In the genomic region with DNA sequence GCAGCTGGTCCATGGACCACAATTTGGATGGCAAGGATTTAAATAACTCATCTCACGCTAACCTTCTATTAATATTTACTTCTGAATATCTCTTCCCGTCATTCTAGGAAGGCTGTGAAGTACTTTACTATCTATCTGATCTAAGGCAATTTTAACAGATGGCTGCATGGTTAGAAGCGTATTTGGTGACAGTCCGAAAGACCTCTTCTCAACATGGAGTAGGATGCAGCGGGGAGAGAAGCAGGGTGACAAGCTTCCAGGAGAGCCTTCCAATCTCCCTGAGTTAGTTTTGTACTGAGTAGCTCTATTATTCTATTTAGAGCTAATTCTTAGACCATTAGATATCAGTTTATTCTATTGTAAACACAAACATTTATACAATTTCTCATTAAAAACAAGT, we compare ENCODE assay signal across 15 cellular contexts.
"Had no signal": no experiment of that assay in that cellular context is flagged by ENCODE, and none has a peak within 500 bp of the region (broad histone marks: within the 10 kb centered on the region; RNA-seq: fewer than 3 reads in every experiment).

No MANE protein-coding gene starts in this region.

- DNase-seq: activated CD4-positive, alpha-beta T cell treated with anti-CD3 and anti-CD28 coated beads for 48 hours; activated CD8-positive, alpha-beta memory T cell treated with anti-CD3 and anti-CD28 coated beads, Interleukin-2, amount 50 U/mL, for 48 hours; activated CD8-positive, alpha-beta T cell treated with anti-CD3 and anti-CD28 coated beads, Interleukin-2, amount 10 ng/mL, durations not matched to agents 7 days and 5 days; cortex of kidney; effector memory CD8-positive, alpha-beta T cell; left colon; naive thymus-derived CD8-positive, alpha-beta T cell; nucleus accumbens; stimulated activated CD4-positive, alpha-beta T cell treated with anti-CD3 and anti-CD28 coated beads, Interleukin-12 subunit alpha, Interleukin-12 subunit beta, amount 100 ng/mL, for 4 hours; stimulated activated CD4-positive, alpha-beta T cell treated with anti-CD3 and anti-CD28 coated beads, Interleukin-4, amount 100 ng/mL, for 24 hours; uterus had no signal

- H3K27me3 ChIP-seq: cardiac muscle cell, uterus had no signal

- H3K4me1 ChIP-seq: uterus had no signal

- H3K9me3 ChIP-seq: uterus had no signal

- H3K27ac ChIP-seq: cardiac muscle cell, epithelial cell of prostate, uterus had no signal

- ATAC-seq: activated CD8-positive, alpha-beta T cell treated with anti-CD3 and anti-CD28 coated beads, Interleukin-2, amount 10 ng/mL, durations not matched to agents 7 days and 5 days; effector memory CD8-positive, alpha-beta T cell; left colon; naive thymus-derived CD8-positive, alpha-beta T cell; sciatic nerve had no signal

- H3K36me3 ChIP-seq: cardiac muscle cell, uterus had no signal

- H3K4me3 ChIP-seq: cardiac muscle cell, lung, uterus had no signal
